Comparison of ENCODE assay signal across 8 cellular contexts in the genomic region with DNA sequence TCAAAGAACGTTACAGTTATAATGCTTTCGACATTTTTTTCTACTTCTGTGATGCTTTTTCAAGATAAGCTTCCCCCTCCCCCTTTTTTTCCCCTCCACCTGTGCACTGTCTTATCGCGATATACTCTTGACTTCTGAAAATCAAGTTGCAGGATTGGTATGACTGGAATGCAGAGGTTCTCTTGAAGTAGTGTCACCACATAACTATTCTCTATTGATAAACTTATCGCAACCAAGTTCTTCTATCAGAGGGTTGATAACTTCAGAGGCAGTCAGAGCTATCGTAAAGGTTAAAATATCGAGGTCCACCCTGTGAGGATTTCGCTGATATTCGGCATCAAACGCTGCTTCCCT. TPM values are rescaled to one million over a fixed set of nuclear protein-coding genes. Genes with fewer than 3 reads are reported as not detected.
DNase-seq lines count a peak whose midpoint lies in the region; TF ChIP-seq lines count a peak whose summit lies in the region.

No MANE protein-coding gene starts in this region.

- H2AFZ ChIP-seq in fibroblast of lung (ENCODE audit: low read length) = peak overlapping the region; percentile 79

- TF ChIP-seq CTCF in fibroblast of lung (conservative IDR thresholded peaks at IDR 0.05 in 1 of 2, IDR thresholded peaks at IDR 0.05 in 1 of 2; ENCODE audit: low read depth in 1 of 2, low read length in 2 of 2) (no peak), GM10248 (IDR thresholded peaks at IDR 0.05; ENCODE audit: control extremely low read depth, extremely low read depth, low read depth, missing control alignments) (no peak)

- peak overlapping the region; percentile 88 for H3K9ac ChIP-seq in SK-N-MC (ENCODE audit: insufficient read length)
- H3K9ac ChIP-seq in fibroblast of lung (ENCODE audit: insufficient read depth, low read length) = peak overlapping the region; percentile 95
- peak overlapping the region; percentile 3 for H3K9ac ChIP-seq in rectal smooth muscle tissue (ENCODE audit: low read length)

- H3K36me3 ChIP-seq in SK-N-MC (ENCODE audit: insufficient read depth, low read length) = no peaks in the 10 kb centered on the region
- no peaks in the 10 kb centered on the region for H3K36me3 ChIP-seq in fibroblast of lung (ENCODE audit: control insufficient read depth, insufficient read depth, low read length)
- no peaks in the 10 kb centered on the region for H3K36me3 ChIP-seq in rectal smooth muscle tissue (ENCODE audit: control insufficient read depth, insufficient read depth, low read length)

- H3K9me3 ChIP-seq in SK-N-MC (ENCODE audit: low read depth, low read length) (no peaks in the 10 kb centered on the region), fibroblast of lung (ENCODE audit: control insufficient read depth, insufficient read depth, low read depth, low read length) (no peaks in the 10 kb centered on the region)

- H3K4me2 ChIP-seq in fibroblast of lung (ENCODE audit: extremely low read depth, insufficient read depth, low read length) = peak overlapping the region; percentile 71

- no peaks in the 10 kb centered on the region for H4K20me1 ChIP-seq in fibroblast of lung (ENCODE audit: control insufficient read depth, extremely low read depth, insufficient read depth, low read length)

- POLR2A ChIA-PET in GM10248 (lab: Yijun Ruan, JAX) = no interaction called here

- H3K4me1 ChIP-seq in fibroblast of lung (ENCODE audit: control insufficient read depth, extremely low read depth, insufficient read depth, low read length) (peaks cover 5% of the 10 kb centered on the region), rectal smooth muscle tissue (ENCODE audit: control insufficient read depth, insufficient read depth, low read length) (peaks cover 9% of the 10 kb centered on the region)

- H3K79me2 ChIP-seq in fibroblast of lung (ENCODE audit: control insufficient read depth, insufficient read depth, low read length) = peaks cover 13% of the 10 kb centered on the region

- DNase-seq in NCI-H82 treated with DMSO at 0.1 percent for 48 hours (lab: John Stamatoyannopoulos, UW; ENCODE audit: unreplicated experiment) (peak; percentile 6), NCI-H82 (lab: John Stamatoyannopoulos, UW) (no peak), SK-N-MC (ENCODE audit: low read depth, low spot score) (no peak), fibroblast of lung (ENCODE audit: low read depth in 2 of 2) (peak in 1 of 2 donors; percentile 74), SK-N-DZ (ENCODE audit: low spot score) (no peak), GM10248 (ENCODE audit: extremely low spot score) (no peak)
- DNase-seq in stimulated activated naive CD4-positive, alpha-beta T cell treated with Interleukin-2 at 50 U/mL for 16 hours (lab: John Stamatoyannopoulos, UW) = no peak

- no peak overlapping the region for H3K27ac ChIP-seq in SK-N-MC
- H3K27ac ChIP-seq in fibroblast of lung (ENCODE audit: insufficient read depth, low read length) = peak overlapping the region; percentile 90
- H3K27ac ChIP-seq in rectal smooth muscle tissue (ENCODE audit: low read depth, low read length) = peak overlapping the region; percentile 93

- peaks cover 7% of the 10 kb centered on the region for H3K27me3 ChIP-seq in fibroblast of lung (ENCODE audit: control insufficient read depth, insufficient read depth, low read length)
- no peaks in the 10 kb centered on the region for H3K27me3 ChIP-seq in rectal smooth muscle tissue (ENCODE audit: control insufficient read depth, insufficient read depth, low read length)

- CTCF ChIA-PET in GM10248 (lab: Yijun Ruan, JAX) = interaction anchor here (0.7 to 4.1 kb wide), 9 partner anchors 13 to 304 kb away, joined by 3 to 18 read pairs (median 5); a partner anchor contains a TSS

- H3K4me3 ChIP-seq in SK-N-MC (peak overlapping the region; percentile 90), fibroblast of lung (replicated peaks in 1 of 4; ENCODE audit: control extremely low read depth in 1 of 4, insufficient read depth in 1 of 4, low read depth in 3 of 4, low read length in 4 of 4) (peak overlapping the region; percentile 84 to 95 (median 89)), rectal smooth muscle tissue (ENCODE audit: low read length) (peak overlapping the region; percentile 60)

RNA-seq across cellular contexts. Expression of a gene that starts 0.8 kb away (rescaled TPM):
- total RNA-seq in fibroblast of lung = 9.1 and 10.5 TPM in 2 replicates
- 10.0 and 11.0 TPM in 2 replicates for polyA plus RNA-seq in fibroblast of lung
- polyA plus RNA-seq in fibroblast of lung (2012) = 16.4 and 17.9 TPM in 2 replicates
- 2.1 and 3.3 TPM in 2 replicates for polyA minus RNA-seq in fibroblast of lung (ENCODE audit: low replicate concordance)
- polyA plus RNA-seq in SK-N-DZ (2014; cell fraction: cytosol; rRNA removed) = 11.7 and 13.7 TPM in 2 replicates
- 8.7 and 10.9 TPM in 2 replicates for polyA plus RNA-seq in SK-N-DZ (2014; cell fraction: nucleus; rRNA removed)

RNA-seq across cellular contexts. Expression of a gene that starts 6.5 kb away (rescaled TPM):
- 3.1 and 4.1 TPM in 2 replicates for total RNA-seq in fibroblast of lung
- 3.4 and 4.0 TPM in 2 replicates for polyA plus RNA-seq in fibroblast of lung
- polyA plus RNA-seq in fibroblast of lung (2012) = 2.3 and 2.9 TPM in 2 replicates
- 0.47 and 1.8 TPM in 2 replicates for polyA minus RNA-seq in fibroblast of lung (ENCODE audit: low replicate concordance)
- polyA plus RNA-seq in SK-N-DZ (2014; cell fraction: cytosol; rRNA removed) = 11.5 and 14.2 TPM in 2 replicates
- 11.4 and 15.3 TPM in 2 replicates for polyA plus RNA-seq in SK-N-DZ (2014; cell fraction: nucleus; rRNA removed)

RNA-seq across cellular contexts. Expression of a gene that starts 24.2 kb away (rescaled TPM):
- not detected in 2 replicates for total RNA-seq in fibroblast of lung
- not detected in 2 replicates for polyA plus RNA-seq in fibroblast of lung
- polyA plus RNA-seq in fibroblast of lung (2012) = not detected in 2 replicates
- not detected in 2 replicates for polyA minus RNA-seq in fibroblast of lung (ENCODE audit: low replicate concordance)
- 3.0 and 5.4 TPM in 2 replicates for polyA plus RNA-seq in SK-N-DZ (2014; cell fraction: cytosol; rRNA removed)
- 5.0 and 9.1 TPM in 2 replicates for polyA plus RNA-seq in SK-N-DZ (2014; cell fraction: nucleus; rRNA removed)

RNA-seq across cellular contexts. Expression of a gene that starts 40.4 kb away (rescaled TPM):
- total RNA-seq in fibroblast of lung = under 0.01 TPM in 2 replicates
- polyA plus RNA-seq in fibroblast of lung = 0.08 and 0.11 TPM in 2 replicates
- polyA plus RNA-seq in fibroblast of lung (2012) = 0.28 and 0.36 TPM in 2 replicates
- not detected in 2 replicates for polyA minus RNA-seq in fibroblast of lung (ENCODE audit: low replicate concordance)
- polyA plus RNA-seq in SK-N-DZ (2014; cell fraction: cytosol; rRNA removed) = 177 and 226 TPM in 2 replicates
- 118 and 126 TPM in 2 replicates for polyA plus RNA-seq in SK-N-DZ (2014; cell fraction: nucleus; rRNA removed)

RNA-seq across cellular contexts. Expression of a gene that starts 58.5 kb away (rescaled TPM):
- 37.2 and 45.7 TPM in 2 replicates for total RNA-seq in fibroblast of lung
- 43.5 and 71.0 TPM in 2 replicates for polyA plus RNA-seq in fibroblast of lung
- polyA plus RNA-seq in fibroblast of lung (2012) = 63.2 and 96.3 TPM in 2 replicates
- polyA minus RNA-seq in fibroblast of lung (ENCODE audit: low replicate concordance) = 167 and 175 TPM in 2 replicates
- 136 and 143 TPM in 2 replicates for polyA plus RNA-seq in SK-N-DZ (2014; cell fraction: cytosol; rRNA removed)
- polyA plus RNA-seq in SK-N-DZ (2014; cell fraction: nucleus; rRNA removed) = 213 and 236 TPM in 2 replicates

Comparison
In these comparisons a context has a peak if more than half of its experiments do, and no peak if none do; other contexts are left out.
1. H3K9ac ChIP-seq: peak in every context shown above with its lines; median percentile 95 in fibroblast of lung; 88 in SK-N-MC; 3 in rectal smooth muscle tissue.